In the genomic region with DNA sequence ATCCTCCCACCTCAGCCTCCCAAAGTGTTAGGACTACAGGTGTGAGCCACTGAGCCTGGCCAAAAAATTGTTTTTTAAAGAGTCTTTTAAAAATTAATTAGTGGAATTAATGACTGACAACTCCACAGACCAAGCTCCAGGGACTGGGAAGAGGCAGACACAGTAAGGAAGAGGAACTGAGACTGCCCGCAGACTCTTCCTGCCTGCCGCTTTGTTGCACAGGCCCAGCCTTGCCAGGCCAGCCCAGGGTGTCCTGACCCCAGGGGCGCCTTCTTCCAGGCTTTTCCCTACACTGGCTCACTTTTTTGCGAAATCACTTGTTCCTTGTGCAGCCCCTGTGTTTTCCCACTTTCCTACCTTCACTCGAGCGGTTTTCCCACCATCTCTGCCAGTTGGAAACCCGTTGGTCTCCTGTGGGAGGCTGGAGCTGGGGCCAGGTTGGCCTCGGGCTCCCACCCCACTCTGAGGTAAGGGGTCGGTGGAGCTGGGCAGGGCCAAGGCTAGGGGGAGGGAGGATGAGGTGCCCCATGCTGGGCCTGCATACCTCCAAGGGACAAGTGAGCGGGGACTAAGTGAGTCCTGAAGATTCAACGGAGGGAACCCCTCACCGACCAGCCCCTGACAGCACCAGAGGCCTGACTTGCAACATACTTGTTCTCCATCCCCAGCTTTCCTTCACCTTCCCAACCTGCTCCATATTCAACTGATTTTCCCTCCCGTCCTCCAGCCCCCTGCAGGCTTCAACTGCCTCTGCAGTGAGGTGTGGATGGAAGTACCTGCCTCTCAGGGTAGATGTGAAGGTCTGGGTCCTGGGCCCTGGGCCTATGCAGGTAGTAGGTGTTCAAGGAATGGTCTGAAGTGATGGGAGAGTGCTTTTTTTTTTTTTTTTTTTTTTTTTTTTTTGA, we compare ENCODE assay signal across 14 cellular contexts. TPM values are rescaled to one million over a fixed set of nuclear protein-coding genes. Genes with fewer than 3 reads are reported as not detected.
A peak's percentile ranks its signal among the peaks of the same experiment; 100 is the strongest.
DNase-seq lines count a peak whose midpoint lies in the region; ATAC-seq and TF ChIP-seq lines count a peak whose summit lies in the region.
"Had no signal": no experiment of that assay in that cellular context is flagged by ENCODE, and none has a peak within 500 bp of the region (broad histone marks: within the 10 kb centered on the region; RNA-seq: fewer than 3 reads in every experiment).

No MANE protein-coding gene starts in this region.

- ATAC-seq in foreskin keratinocyte: no peak
- no peak for ATAC-seq in activated CD8-positive, alpha-beta T cell treated with anti-CD3 and anti-CD28 coated beads, Interleukin-2, amount 10 ng/mL, durations not matched to agents 7 days and 5 days
- no peak for ATAC-seq in psoas muscle
- ATAC-seq in GM18502 (IDR thresholded peaks at IDR 0.05; ENCODE audit: poor library complexity, unreplicated experiment): no peak

- no peak overlapping the region for H3K27ac ChIP-seq in foreskin keratinocyte
- H3K27ac ChIP-seq in osteoblast (ENCODE audit: low read depth, low read length): no peak overlapping the region
- no peak overlapping the region for H3K27ac ChIP-seq in psoas muscle
- no peak overlapping the region for H3K27ac ChIP-seq in CD4-positive, alpha-beta memory T cell (ENCODE audit: low read depth, low read length)
- H3K27ac ChIP-seq: vagina had no signal

- H3K27me3 Mint-ChIP-seq in activated CD8-positive, alpha-beta T cell treated with anti-CD3 and anti-CD28 coated beads, Interleukin-2, amount 10 ng/mL, durations not matched to agents 7 days and 5 days (ENCODE audit: low read depth): no peaks in the 10 kb centered on the region
- H3K27me3 Mint-ChIP-seq in CD4-positive, alpha-beta memory T cell: no peaks in the 10 kb centered on the region

- H2AFZ ChIP-seq in osteoblast (ENCODE audit: low read length): no peak overlapping the region

- H4K20me1 ChIP-seq in osteoblast (ENCODE audit: insufficient read depth, low read length): no peaks in the 10 kb centered on the region

- TF ChIP-seq CTCF in foreskin keratinocyte (conservative IDR thresholded peaks at IDR 0.05) (peak; percentile 4), osteoblast (IDR thresholded peaks at IDR 0.05; ENCODE audit: extremely low read depth, low read depth, low read length) (no peak), psoas muscle (IDR thresholded peaks at IDR 0.05) (no peak)

- H3K4me1 Mint-ChIP-seq in activated CD8-positive, alpha-beta T cell treated with anti-CD3 and anti-CD28 coated beads, Interleukin-2, amount 10 ng/mL, durations not matched to agents 7 days and 5 days (ENCODE audit: low read depth): peaks cover 14% of the 10 kb centered on the region
- peaks cover 0 to 10% (median 8%) of the 10 kb centered on the region in 4 donors for H3K4me1 Mint-ChIP-seq in CD4-positive, alpha-beta memory T cell

- POLR2A ChIA-PET in activated CD8-positive, alpha-beta T cell treated with anti-CD3 and anti-CD28 coated beads, Interleukin-2, amount 10 ng/mL, durations not matched to agents 7 days and 5 days (lab: Charles Lee): no interaction called here
- POLR2A ChIA-PET in CD4-positive, alpha-beta memory T cell (lab: Charles Lee; ENCODE audit: partially characterized antibody): no interaction called here

- no peaks in the 10 kb centered on the region for H3K36me3 Mint-ChIP-seq in activated CD8-positive, alpha-beta T cell treated with anti-CD3 and anti-CD28 coated beads, Interleukin-2, amount 10 ng/mL, durations not matched to agents 7 days and 5 days (ENCODE audit: low read depth)
- H3K36me3 Mint-ChIP-seq in CD4-positive, alpha-beta memory T cell: no peaks in the 10 kb centered on the region

- H3K4me3 ChIP-seq in osteoblast (ENCODE audit: insufficient read depth, low read length) (no peak overlapping the region), psoas muscle (no peak overlapping the region)
- H3K4me3 ChIP-seq in CD4-positive, alpha-beta memory T cell (ENCODE audit: low read length in 2 of 2): no peak overlapping the region
- H3K4me3 ChIP-seq: vagina had no signal

- intact Hi-C loops in psoas muscle (cut with DNase I): no loop called here
- intact Hi-C loops in CD4-positive, alpha-beta memory T cell (cut with micrococcal nuclease): no loop called here

- H3K79me2 ChIP-seq in osteoblast (ENCODE audit: insufficient read depth, low read length): no peaks in the 10 kb centered on the region

- H3K27me3 ChIP-seq in foreskin keratinocyte (no peaks in the 10 kb centered on the region), osteoblast (ENCODE audit: insufficient read depth, low read length) (no peaks in the 10 kb centered on the region), psoas muscle (ENCODE audit: insufficient read depth in 3 of 3, low read length in 2 of 3) (no peaks in the 10 kb centered on the region)
- no peaks in the 10 kb centered on the region for H3K27me3 ChIP-seq in CD4-positive, alpha-beta memory T cell (ENCODE audit: insufficient read depth, low read length)
- H3K27me3 ChIP-seq: vagina had no signal

- H3K36me3 ChIP-seq in osteoblast (ENCODE audit: insufficient read depth, low read length) (no peaks in the 10 kb centered on the region), psoas muscle (ENCODE audit: insufficient read depth in 1 of 2, low read depth in 1 of 2) (no peaks in the 10 kb centered on the region)
- no peaks in the 10 kb centered on the region for H3K36me3 ChIP-seq in CD4-positive, alpha-beta memory T cell (ENCODE audit: insufficient read depth, low read length)
- H3K36me3 ChIP-seq: vagina had no signal

- no peak overlapping the region for H3K27ac Mint-ChIP-seq in activated CD8-positive, alpha-beta T cell treated with anti-CD3 and anti-CD28 coated beads, Interleukin-2, amount 10 ng/mL, durations not matched to agents 7 days and 5 days
- no peak overlapping the region for H3K27ac Mint-ChIP-seq in CD4-positive, alpha-beta memory T cell

- H3K9me3 ChIP-seq in osteoblast (ENCODE audit: low read depth, low read length): no peaks in the 10 kb centered on the region
- no peaks in the 10 kb centered on the region for H3K9me3 ChIP-seq in psoas muscle
- no peaks in the 10 kb centered on the region for H3K9me3 ChIP-seq in CD4-positive, alpha-beta memory T cell (ENCODE audit: control insufficient read depth in 1 of 2, low read length in 2 of 2)
- H3K9me3 ChIP-seq: vagina had no signal

- CTCF ChIA-PET in activated CD8-positive, alpha-beta T cell treated with anti-CD3 and anti-CD28 coated beads, Interleukin-2, amount 10 ng/mL, durations not matched to agents 7 days and 5 days (lab: Charles Lee): interaction anchor here (1.3 kb wide), 1 partner anchor 22 kb away, joined by 3 read pairs; no protein-coding TSS in a partner anchor
- CTCF ChIA-PET in CD4-positive, alpha-beta memory T cell (lab: Charles Lee; ENCODE audit: partially characterized antibody): interaction anchor here (1.0 to 1.8 kb wide), 2 partner anchors 23 to 337 kb away, joined by 3 read pairs; no protein-coding TSS in a partner anchor

- no peak overlapping the region for H3K4me2 ChIP-seq in osteoblast (ENCODE audit: insufficient read depth, low read length)

- H3K4me1 ChIP-seq in foreskin keratinocyte (no peaks in the 10 kb centered on the region), osteoblast (ENCODE audit: insufficient read depth, low read length) (no peaks in the 10 kb centered on the region), psoas muscle (peaks cover 13% of the 10 kb centered on the region)
- H3K4me1 ChIP-seq in CD4-positive, alpha-beta memory T cell (ENCODE audit: insufficient read depth, low read length): no peaks in the 10 kb centered on the region
- H3K4me1 ChIP-seq: vagina had no signal

- 88 to 89% (median 88%) methylated on average over 12 to 13 of the region's 13 CpGs for WGBS in psoas muscle, 3 donors

- no peak overlapping the region for H3K4me3 Mint-ChIP-seq in activated CD8-positive, alpha-beta T cell treated with anti-CD3 and anti-CD28 coated beads, Interleukin-2, amount 10 ng/mL, durations not matched to agents 7 days and 5 days
- H3K4me3 Mint-ChIP-seq in CD4-positive, alpha-beta memory T cell: no peak overlapping the region

- DNase-seq in GDM1 (lab: John Stamatoyannopoulos, UW) (peak; percentile 34), NOMO-1 (lab: John Stamatoyannopoulos, UW; ENCODE audit: unreplicated experiment in 2 of 2) (peak; percentile 18 to 39), foreskin keratinocyte (no peak), osteoblast (ENCODE audit: insufficient read length, low spot score, missing footprints) (peak; percentile 59), psoas muscle (no peak)
- DNase-seq in activated CD8-positive, alpha-beta T cell treated with anti-CD3 and anti-CD28 coated beads, Interleukin-2, amount 10 ng/mL, durations not matched to agents 7 days and 5 days: no peak
- DNase-seq in CD4-positive, alpha-beta memory T cell: no peak
- DNase-seq: effector CD8-positive, alpha-beta T cell; hippocampal formation; NCI-H1436 treated with DMSO at 0.1 percent for 48 hours; NK-92 treated with Interleukin-12 subunit alpha and Interleukin-12 subunit beta, amount 100 ng/mL, for 24 hours; T-helper 9 cell had no signal

- H3K9me3 Mint-ChIP-seq in activated CD8-positive, alpha-beta T cell treated with anti-CD3 and anti-CD28 coated beads, Interleukin-2, amount 10 ng/mL, durations not matched to agents 7 days and 5 days (ENCODE audit: insufficient read depth): no peaks in the 10 kb centered on the region
- no peaks in the 10 kb centered on the region for H3K9me3 Mint-ChIP-seq in CD4-positive, alpha-beta memory T cell

RNA-seq across cellular contexts. Expression of a gene that starts 23.5 kb away (rescaled TPM):
- 47.8 and 62.3 TPM in 2 replicates for total RNA-seq in foreskin keratinocyte
- polyA plus RNA-seq in foreskin keratinocyte: 63.3 and 83.1 TPM in 2 replicates
- total RNA-seq in osteoblast: 35.1 and 44.2 TPM in 2 replicates
- 10 to 100 TPM; 21.3 to 26.7 TPM for total RNA-seq in activated CD8-positive, alpha-beta T cell treated with anti-CD3 and anti-CD28 coated beads, Interleukin-2, amount 10 ng/mL, durations not matched to agents 7 days and 5 days
- 10 to 100 TPM; 14.4 to 59.4 (median 31.5) TPM for total RNA-seq in psoas muscle
- 100 to 1,000 TPM in 1 of 3 donors, 10 to 100 TPM in 2; 24.6 to 100 (median 44.1) TPM for polyA plus RNA-seq in psoas muscle
- 10 to 100 TPM; 29.7 to 30.1 TPM for total RNA-seq in CD4-positive, alpha-beta memory T cell
- 10 to 100 TPM; 51.5 to 66.5 TPM for polyA plus RNA-seq in CD4-positive, alpha-beta memory T cell

RNA-seq across cellular contexts. Expression of a gene that starts 35.6 kb away (rescaled TPM):
- total RNA-seq in foreskin keratinocyte (534 and 554 TPM in 2 replicates), osteoblast (59.4 and 82.8 TPM in 2 replicates), psoas muscle (100 to 1,000 TPM in 3 of 4 donors, 10 to 100 TPM in 1; 83.5 to 151 (median 128) TPM)
- polyA plus RNA-seq in foreskin keratinocyte (907 and 927 TPM in 2 replicates), psoas muscle (100 to 1,000 TPM; 111 to 389 (median 205) TPM)
- total RNA-seq in activated CD8-positive, alpha-beta T cell treated with anti-CD3 and anti-CD28 coated beads, Interleukin-2, amount 10 ng/mL, durations not matched to agents 7 days and 5 days: 100 to 1,000 TPM; 300 to 308 TPM
- total RNA-seq in CD4-positive, alpha-beta memory T cell: 10 to 100 TPM; 74.7 to 77.5 TPM
- polyA plus RNA-seq in CD4-positive, alpha-beta memory T cell: 10 to 100 TPM; 25.4 to 40.8 TPM

Comparison
In these comparisons a context has a peak if more than half of its experiments do, and no peak if none do; other contexts are left out.
1. DNase-seq: peak in GDM1 (single experiment), NOMO-1 (2 of 2) and osteoblast (single experiment); none in foreskin keratinocyte (0 of 2), activated CD8-positive, alpha-beta T cell treated with anti-CD3 and anti-CD28 coated beads, Interleukin-2, amount 10 ng/mL, durations not matched to agents 7 days and 5 days (single experiment), psoas muscle (0 of 2) and CD4-positive, alpha-beta memory T cell (0 of 5).